Comparison of ENCODE assay signal across 8 cellular contexts in the genomic region with DNA sequence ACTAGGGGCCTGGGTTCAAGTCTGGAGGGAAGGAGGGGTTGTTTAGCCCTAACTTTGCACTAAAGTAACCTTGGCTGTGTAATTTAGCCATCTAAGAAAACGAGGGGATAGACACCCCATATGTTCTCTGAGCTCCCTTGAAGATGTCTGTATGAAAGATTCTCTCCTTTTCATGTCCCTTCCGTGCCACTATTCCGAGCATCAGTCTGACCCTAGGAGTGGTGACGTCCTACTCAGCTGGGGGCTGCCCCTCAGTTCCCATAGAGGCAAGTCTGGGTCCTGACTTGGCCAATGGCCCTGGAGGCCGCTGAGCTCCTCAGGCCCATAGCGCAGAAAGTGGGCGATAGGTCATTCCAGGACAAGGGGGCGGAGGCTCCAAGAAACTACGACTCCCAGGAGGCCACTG. TPM values are rescaled to one million over a fixed set of nuclear protein-coding genes. Genes with fewer than 3 reads are reported as not detected.
DNase-seq lines count a peak whose midpoint lies in the region; ATAC-seq, FAIRE-seq and TF ChIP-seq lines count a peak whose summit lies in the region.

No MANE protein-coding gene starts in this region.

- intact Hi-C loops in activated naive CD4-positive, alpha-beta T cell treated with anti-CD3 and anti-CD28 coated beads for 36 hours (cut with micrococcal nuclease), result no loop called here
- intact Hi-C loops in K562 (cut with micrococcal nuclease), result loop anchor here (5.0 to 10.0 kb wide), 2 partner anchors 41 to 171 kb away; no protein-coding TSS in a partner anchor

- TF ChIP-seq RAD21 in K562 (CRISPR knock-in tag; conservative IDR thresholded peaks at IDR 0.05 in 1 of 2, IDR thresholded peaks at IDR 0.05 in 1 of 2), result no peak

- in situ Hi-C loops in K562 (cut with MboI), result no loop called here

- H3K9me3 Mint-ChIP-seq in activated naive CD4-positive, alpha-beta T cell treated with anti-CD3 and anti-CD28 coated beads for 36 hours, result no peaks in the 10 kb centered on the region

- H3K9ac ChIP-seq in K562 (ENCODE audit: insufficient read depth in 1 of 2, low read depth in 2 of 2, low read length in 2 of 2), result peak overlapping the region; percentile 74 to 86

- no peak for DNase-seq in activated naive CD4-positive, alpha-beta T cell treated with anti-CD3 and anti-CD28 coated beads for 36 hours
- DNase-seq in activated naive CD4-positive, alpha-beta T cell (lab: John Stamatoyannopoulos, UW), result no peak
- no peak for DNase-seq in K562 (ENCODE audit: extremely low read depth in 1 of 4, low spot score in 3 of 4)
- no peak for DNase-seq in lung (ENCODE audit: low spot score)
- DNase-seq in upper lobe of left lung, result no peak
- DNase-seq in CD1c-positive myeloid dendritic cell (ENCODE audit: extremely low spot score), result no peak
- no peak for DNase-seq in activated gamma-delta T cell treated with Interleukin-2 at 50 U/mL for 16 hours

- peak overlapping the region; percentile 89 for H3K4me2 ChIP-seq in K562 (ENCODE audit: insufficient read depth, low read length)

- H3K4me1 Mint-ChIP-seq in activated naive CD4-positive, alpha-beta T cell treated with anti-CD3 and anti-CD28 coated beads for 36 hours (ENCODE audit: low read depth), result peaks cover 26% of the 10 kb centered on the region

- TF ChIP-seq POLR2A in K562 (conservative IDR thresholded peaks at IDR 0.05) (peak; percentile 60), upper lobe of left lung (IDR thresholded peaks at IDR 0.05) (no peak)

- H3K4me3 Mint-ChIP-seq in activated naive CD4-positive, alpha-beta T cell treated with anti-CD3 and anti-CD28 coated beads for 36 hours, result peak overlapping the region; percentile 88

- H3K9me3 ChIP-seq in K562 (replicated peaks; ENCODE audit: control insufficient read depth, insufficient read depth, low read depth, low read length), result no peaks in the 10 kb centered on the region
- H3K9me3 ChIP-seq in lung (ENCODE audit: control insufficient read depth in 2 of 2, insufficient read depth in 1 of 2, low read length in 1 of 2), result no peaks in the 10 kb centered on the region
- H3K9me3 ChIP-seq in upper lobe of left lung, result no peaks in the 10 kb centered on the region

- H3K27me3 Mint-ChIP-seq in activated naive CD4-positive, alpha-beta T cell treated with anti-CD3 and anti-CD28 coated beads for 36 hours (ENCODE audit: low read depth), result no peaks in the 10 kb centered on the region

- peaks cover 40% of the 10 kb centered on the region for H3K79me2 ChIP-seq in K562 (ENCODE audit: control insufficient read depth, insufficient read depth, low read length)

- POLR2A ChIA-PET in K562 (lab: Yijun Ruan, JAX), result interaction anchor here (0.6 to 1.1 kb wide), 3 partner anchors 12 to 132 kb away, joined by 3 to 5 read pairs (median 4); a partner anchor contains a TSS

- H3K27me3 ChIP-seq in K562 (ENCODE audit: control insufficient read depth in 2 of 2, insufficient read depth in 2 of 2, low read length in 2 of 2) (no peaks in the 10 kb centered on the region), lung (ENCODE audit: control insufficient read depth, insufficient read depth) (no peaks in the 10 kb centered on the region), upper lobe of left lung (no peaks in the 10 kb centered on the region)

- no peak for FAIRE-seq in K562 (lab: Jason Lieb, UNC)

- H4K20me1 ChIP-seq in K562 (replicated peaks; ENCODE audit: control insufficient read depth, insufficient read depth, low read length), result no peaks in the 10 kb centered on the region

- CTCF ChIA-PET in activated naive CD4-positive, alpha-beta T cell treated with anti-CD3 and anti-CD28 coated beads for 36 hours (lab: Charles Lee), result interaction anchor here (0.6 to 1.4 kb wide), 3 partner anchors 128 to 341 kb away, joined by 3 to 5 read pairs (median 4); no protein-coding TSS in a partner anchor
- CTCF ChIA-PET in K562 (lab: Yijun Ruan, JAX; ENCODE audit: low intra/inter-chr PET ratio), result no interaction called here

- H3K4me3 ChIP-seq in K562 (peak overlapping the region; percentile 82), lung (peak overlapping the region; percentile 44), upper lobe of left lung (peak overlapping the region in 3 of 4 donors; percentile 92 to 96 (median 96))

- TF ChIP-seq CTCF in K562 (IDR thresholded peaks at IDR 0.05 in 2 of 3, conservative IDR thresholded peaks at IDR 0.05 in 1 of 3; ENCODE audit: insufficient read depth in 2 of 3, low read depth in 1 of 3, low read length in 3 of 3) (no peak), lung (IDR thresholded peaks at IDR 0.05; ENCODE audit: control extremely low read depth, extremely low read depth) (no peak), upper lobe of left lung (IDR thresholded peaks at IDR 0.05) (no peak)

- no peaks in the 10 kb centered on the region for H3K36me3 Mint-ChIP-seq in activated naive CD4-positive, alpha-beta T cell treated with anti-CD3 and anti-CD28 coated beads for 36 hours (ENCODE audit: low read depth)

- TSS peak; percentile 34 for BruUV-seq in K562 (replicated peaks; lab: Mats Ljungman, UMichigan)

- H2AFZ ChIP-seq in K562 (ENCODE audit: low read depth, low read length), result peak overlapping the region; percentile 95

- H3K36me3 ChIP-seq in K562 (ENCODE audit: control insufficient read depth, insufficient read depth, low read length) (no peaks in the 10 kb centered on the region), lung (ENCODE audit: control insufficient read depth in 2 of 2, insufficient read depth in 2 of 2, low read length in 2 of 2) (no peaks in the 10 kb centered on the region), upper lobe of left lung (no peaks in the 10 kb centered on the region)

- ATAC-seq in K562, result no peak
- ATAC-seq in lung (ENCODE audit: insufficient read depth, low FRiP score), result no peak
- ATAC-seq in upper lobe of left lung (ENCODE audit: low FRiP score in 2 of 2), result no peak
- no peak for ATAC-seq in activated CD4-positive, CD25-positive, alpha-beta regulatory T cell treated with anti-CD3 and anti-CD28 coated beads, Interleukin-2, amount 50 U/mL, for 24 hours

- no peak for TF ChIP-seq EP300 in K562 (IDR thresholded peaks at IDR 0.05; ENCODE audit: low read length)
- TF ChIP-seq EP300 in upper lobe of left lung (IDR thresholded peaks at IDR 0.05), result no peak

- H3K27ac ChIP-seq in K562 (ENCODE audit: extremely low read depth, low read depth, low read length), result peak overlapping the region; percentile 85
- H3K27ac ChIP-seq in lung (ENCODE audit: low read depth in 1 of 2, low read length in 1 of 2), result peak overlapping the region; percentile 91 to 93
- peak overlapping the region; percentile 79 to 94 (median 92) for H3K27ac ChIP-seq in upper lobe of left lung

- no peaks in the 10 kb centered on the region for H3K9me1 ChIP-seq in K562 (ENCODE audit: control insufficient read depth, insufficient read depth, low read length)

- H3K27ac Mint-ChIP-seq in activated naive CD4-positive, alpha-beta T cell treated with anti-CD3 and anti-CD28 coated beads for 36 hours, result peak overlapping the region; percentile 95

- peaks cover 10 to 26% of the 10 kb centered on the region in 2 experiments; a peak in 4 of 5 replicates for H3K4me1 ChIP-seq in K562 (replicated peaks in 1 of 2; ENCODE audit: control insufficient read depth in 2 of 2, insufficient read depth in 2 of 2, low read length in 2 of 2)
- H3K4me1 ChIP-seq in lung (ENCODE audit: control insufficient read depth in 2 of 2, insufficient read depth in 2 of 2, low read length in 2 of 2), result peaks cover 2 to 8% of the 10 kb centered on the region in 2 donors
- H3K4me1 ChIP-seq in upper lobe of left lung, result peaks cover 5 to 18% (median 11%) of the 10 kb centered on the region in 4 donors

- 19% methylated on average over 9 of the region's 9 CpGs for WGBS in K562 (ENCODE audit: insufficient coverage, low coverage, missing lambda C conversion rate)
- WGBS in lung, 2 donors, result 27 to 32% methylated on average over 9 of the region's 9 CpGs
- 32 to 68% methylated on average over 4 to 9 of the region's 9 CpGs for WGBS in upper lobe of left lung, 2 donors

TF ChIP-seq in K562, 482 proteins besides CTCF, POLR2A, EP300 and RAD21 (continues in another document):
- TF ChIP-seq CHD1 (IDR thresholded peaks at IDR 0.05; ENCODE audit: low read length), result peak; percentile 33
- TF ChIP-seq, protein P1, sequence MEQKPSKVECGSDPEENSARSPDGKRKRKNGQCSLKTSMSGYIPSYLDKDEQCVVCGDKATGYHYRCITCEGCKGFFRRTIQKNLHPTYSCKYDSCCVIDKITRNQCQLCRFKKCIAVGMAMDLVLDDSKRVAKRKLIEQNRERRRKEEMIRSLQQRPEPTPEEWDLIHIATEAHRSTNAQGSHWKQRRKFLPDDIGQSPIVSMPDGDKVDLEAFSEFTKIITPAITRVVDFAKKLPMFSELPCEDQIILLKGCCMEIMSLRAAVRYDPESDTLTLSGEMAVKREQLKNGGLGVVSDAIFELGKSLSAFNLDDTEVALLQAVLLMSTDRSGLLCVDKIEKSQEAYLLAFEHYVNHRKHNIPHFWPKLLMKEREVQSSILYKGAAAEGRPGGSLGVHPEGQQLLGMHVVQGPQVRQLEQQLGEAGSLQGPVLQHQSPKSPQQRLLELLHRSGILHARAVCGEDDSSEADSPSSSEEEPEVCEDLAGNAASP (IDR thresholded peaks at IDR 0.05), result peak; percentile 90
- TF ChIP-seq NR2C1 (IDR thresholded peaks at IDR 0.05), result no peak
- TF ChIP-seq NR2C1 (tag; IDR thresholded peaks at IDR 0.05), result peak; percentile 71; the same call in 1 of the 2 replicates
- TF ChIP-seq ZBED1 (IDR thresholded peaks at IDR 0.05), result no peak

RNA-seq across cellular contexts. Expression of a gene that starts 0.8 kb away (rescaled TPM):
- 10 to 100 TPM in 1 of 2 experiments, 1 to 10 TPM in 1; 8.3 to 11.3 TPM for total RNA-seq in activated naive CD4-positive, alpha-beta T cell treated with anti-CD3 and anti-CD28 coated beads for 36 hours
- 13.0 and 31.2 TPM in 2 replicates for total RNA-seq in K562 (2011; cell fraction: chromatin; rRNA removed; ENCODE audit: low replicate concordance)
- 9.2 and 10.9 TPM in 2 replicates for total RNA-seq in K562 (2011; cell fraction: nucleolus; rRNA removed)
- total RNA-seq in K562 (2011; cell fraction: nucleoplasm; rRNA removed), result 20.1 and 30.6 TPM in 2 replicates
- 3.5 and 4.4 TPM in 2 replicates for total RNA-seq in K562 (2014; rRNA removed)
- total RNA-seq in K562 (2014; rRNA removed; fragmentation: Illumina TruSeq; extraction: Trizol), result 4.4 and 5.2 TPM in 2 replicates
- 5.1 and 5.7 TPM in 2 replicates for total RNA-seq in K562 (2015; rRNA removed; fragmentation: Illumina TruSeq; extraction: Trizol)
- 6.4 and 7.1 TPM in 2 replicates for total RNA-seq in K562 (2021)
- polyA plus RNA-seq in K562 (2011; rRNA removed), result 4.7 and 4.9 TPM in 2 replicates
- 1.6 and 3.0 TPM in 2 replicates for polyA plus RNA-seq in K562 (2011; cell fraction: cytosol; rRNA removed)
- 12.4 and 14.2 TPM in 2 replicates for polyA plus RNA-seq in K562 (2011; cell fraction: nucleus; rRNA removed)
- 4.0 and 10.5 TPM in 2 replicates for polyA plus RNA-seq in K562 (2012)
- polyA plus RNA-seq in K562 (2014; fragmentation: Illumina TruSeq; extraction: Trizol), result 3.5 and 4.6 TPM in 2 replicates
- 1 to 10 TPM in 1 of 2 experiments, under 1 TPM in 1; 0.66 to 1.1 TPM for polyA plus RNA-seq in K562 (2014; fragmentation: Nextera tagmentation; extraction: Ambion mirVana)
- polyA plus RNA-seq in K562 (2014; rRNA removed), result 3.7 and 4.4 TPM in 2 replicates
- polyA minus RNA-seq in K562 (2011; rRNA and poly(A)+ RNA removed), result 9.8 and 11.9 TPM in 2 replicates
- 1.9 and 2.0 TPM in 2 replicates for polyA minus RNA-seq in K562 (2011; cell fraction: cytosol; rRNA and poly(A)+ RNA removed)
- 14.3 and 18.1 TPM in 2 replicates for polyA minus RNA-seq in K562 (2011; cell fraction: nucleus; rRNA and poly(A)+ RNA removed)
- total RNA-seq in lung, result 10 to 100 TPM; 16.7 to 27.3 TPM
- 1 to 10 TPM; 4.6 to 5.0 TPM for polyA plus RNA-seq in lung
- total RNA-seq in upper lobe of left lung, result 10 to 100 TPM; 13.4 to 34.0 (median 18.8) TPM

Comparison
In these comparisons a context has a peak if more than half of its experiments do, and no peak if none do; other contexts are left out.
1. H3K4me3 ChIP-seq: peak in every context shown above with its lines; median percentile 96 in upper lobe of left lung; 82 in K562; 44 in lung.